Comparison of ENCODE assay signal across 1 cellular context in genomic region chr1:71753746-71754145, GRCh38.
TF ChIP-seq lines count a peak whose summit lies in the region.

No MANE protein-coding gene starts in this region.

TF ChIP-seq in GM23338, 12 proteins besides CTCF, POLR2A, EP300 and RAD21 (continued from another document):
- TF ChIP-seq ETS1 (IDR thresholded peaks at IDR 0.05) (no peak), CREB1 (CRISPR knock-in tag; IDR thresholded peaks at IDR 0.05; ENCODE audit: low read depth) (no peak), STAT1 (IDR thresholded peaks at IDR 0.05; ENCODE audit: unreplicated experiment) (no peak), ZNF114 (CRISPR knock-in tag; IDR thresholded peaks at IDR 0.05) (no peak), JUNB (IDR thresholded peaks at IDR 0.05; ENCODE audit: unreplicated experiment) (no peak), EZH2phosphoT487 (IDR thresholded peaks at IDR 0.05; ENCODE audit: unreplicated experiment) (no peak), ZNF462 (CRISPR knock-in tag; IDR thresholded peaks at IDR 0.05) (no peak), NANOG (IDR thresholded peaks at IDR 0.05; ENCODE audit: borderline replicate concordance) (no peak), EZH2 (IDR thresholded peaks at IDR 0.05; ENCODE audit: low read depth, unreplicated experiment) (no peak), POLR2AphosphoS5 (IDR thresholded peaks at IDR 0.05; ENCODE audit: low read depth) (no peak)
